13 cellular contexts compared by ENCODE assay signal in the genomic region with DNA sequence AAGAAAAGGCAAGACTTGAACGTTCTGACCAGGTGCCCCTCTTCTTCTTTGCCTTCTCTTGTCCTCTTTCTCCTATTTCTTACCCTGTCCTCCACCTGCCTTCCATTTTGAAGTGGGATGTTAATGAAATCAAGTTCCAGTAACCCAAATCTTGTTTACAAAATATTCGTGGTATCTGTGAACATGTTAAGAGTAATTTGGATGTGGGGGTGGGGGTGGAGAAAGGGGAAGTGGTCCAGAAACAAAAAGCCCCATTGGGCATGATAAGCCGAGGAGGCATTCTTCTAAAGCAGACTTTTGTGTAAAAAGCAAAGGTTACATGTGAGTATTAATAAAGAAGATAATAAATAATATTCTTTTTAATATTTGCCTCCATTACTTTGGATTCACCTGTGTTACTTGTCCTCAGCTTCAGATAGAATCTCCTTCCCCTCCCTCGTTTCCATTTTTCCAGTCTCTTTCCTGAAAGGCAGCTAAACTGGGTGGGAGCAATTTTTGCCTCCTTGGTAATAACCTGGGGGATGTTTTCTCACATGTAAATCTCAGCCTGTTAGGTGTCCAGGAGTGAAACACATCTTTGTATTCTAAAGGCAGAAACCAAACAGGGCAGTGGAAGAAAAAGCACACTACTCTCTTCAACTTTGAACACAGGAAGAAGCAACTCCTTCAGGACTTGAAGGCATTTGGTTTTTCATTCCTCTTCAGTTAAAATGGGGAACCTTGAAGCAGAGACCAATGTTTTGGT. TPM values are rescaled to one million over a fixed set of nuclear protein-coding genes. Genes with fewer than 3 reads are reported as not detected.
DNase-seq lines count a peak whose midpoint lies in the region; ATAC-seq, FAIRE-seq and TF ChIP-seq lines count a peak whose summit lies in the region.
"Had no signal": no experiment of that assay in that cellular context is flagged by ENCODE, and none has a peak within 500 bp of the region (broad histone marks: within the 10 kb centered on the region; RNA-seq: fewer than 3 reads in every experiment).

No MANE protein-coding gene starts in this region.

- H3K4me3 ChIP-seq in GM12878 (peak overlapping the region; percentile 94), esophagus muscularis mucosa (no peak overlapping the region)
- H3K4me3 ChIP-seq: right lobe of liver had no signal

- DNase-seq in activated CD4-positive, alpha-beta T cell treated with anti-CD3 and anti-CD28 coated beads for 36 hours = no peak
- DNase-seq in activated CD4-positive, alpha-beta T cell treated with anti-CD3 and anti-CD28 coated beads for 48 hours = no peak
- peak; percentile 59 for DNase-seq in NAMALWA (ENCODE audit: low spot score)
- DNase-seq in GM12878 (ENCODE audit: low read depth, low spot score) = no peak
- no peak for DNase-seq in osteocyte (ENCODE audit: extremely low spot score, unreplicated experiment)
- DNase-seq in esophagus muscularis mucosa (ENCODE audit: extremely low spot score) = no peak
- DNase-seq in cerebellum (ENCODE audit: low spot score) = no peak
- DNase-seq: cortex of kidney, HFFc6, mesendoderm, NCI-H1092 treated with DMSO at 0.1 percent for 48 hours, right lobe of liver had no signal

- RAD21 ChIA-PET in GM12878 (lab: Charles Lee; ENCODE audit: unreplicated experiment) = interaction anchor here (1.0 to 3.3 kb wide), 9 partner anchors 10 to 551 kb away, joined by 3 to 15 read pairs (median 5); no protein-coding TSS in a partner anchor

- TF ChIP-seq EP300 in GM12878 (IDR thresholded peaks at IDR 0.05; ENCODE audit: borderline replicate concordance in 1 of 2, control insufficient read depth in 1 of 2, low read depth in 2 of 2, low read length in 2 of 2) (peak; percentile 19 to 68; a peak in 3 of 4 replicates), esophagus muscularis mucosa (IDR thresholded peaks at IDR 0.05) (no peak)

- peaks cover 43% of the 10 kb centered on the region for H3K4me1 Mint-ChIP-seq in activated CD4-positive, alpha-beta T cell treated with anti-CD3 and anti-CD28 coated beads for 36 hours
- H3K4me1 Mint-ChIP-seq in osteocyte (ENCODE audit: unreplicated experiment) = peaks cover 52% of the 10 kb centered on the region

- H3K27ac Mint-ChIP-seq in activated CD4-positive, alpha-beta T cell treated with anti-CD3 and anti-CD28 coated beads for 36 hours = peak overlapping the region; percentile 27
- H3K27ac Mint-ChIP-seq in osteocyte (ENCODE audit: unreplicated experiment) = no peak overlapping the region
- H3K27ac Mint-ChIP-seq: HFFc6 had no signal

- peak overlapping the region; percentile 69 for H3K9ac ChIP-seq in GM12878 (ENCODE audit: control insufficient read depth, insufficient read depth, low read length)

- peaks cover 2% of the 10 kb centered on the region for H3K27me3 Mint-ChIP-seq in activated CD4-positive, alpha-beta T cell treated with anti-CD3 and anti-CD28 coated beads for 36 hours
- peaks cover 2% of the 10 kb centered on the region for H3K27me3 Mint-ChIP-seq in osteocyte (ENCODE audit: unreplicated experiment)

- H3K4me1 ChIP-seq in GM12878 (ENCODE audit: control insufficient read depth, insufficient read depth, low read length) (peaks cover 14% of the 10 kb centered on the region), esophagus muscularis mucosa (peaks cover 10 to 39% (median 28%) of the 10 kb centered on the region in 4 donors)

- CTCF ChIA-PET in activated CD4-positive, alpha-beta T cell treated with anti-CD3 and anti-CD28 coated beads for 36 hours (lab: Charles Lee) = interaction anchor here (0.7 to 2.9 kb wide), 2 partner anchors 199 to 551 kb away, joined by 3 to 11 read pairs; no protein-coding TSS in a partner anchor
- CTCF ChIA-PET in GM12878 (lab: Yijun Ruan, JAX) = interaction anchor here (0.6 to 2.2 kb wide), 6 partner anchors 11 to 551 kb away, joined by 3 to 9 read pairs (median 4); no protein-coding TSS in a partner anchor

- peak overlapping the region; percentile 34 for H3K4me3 Mint-ChIP-seq in activated CD4-positive, alpha-beta T cell treated with anti-CD3 and anti-CD28 coated beads for 36 hours
- H3K4me3 Mint-ChIP-seq in osteocyte (ENCODE audit: unreplicated experiment) = peak overlapping the region; percentile 40
- H3K4me3 Mint-ChIP-seq: HFFc6 had no signal

- 1% methylated on average over 4 of the region's 4 CpGs for WGBS in GM12878 (ENCODE audit: insufficient coverage, insufficient replicate concordance, low lambda C conversion rate, missing lambda C conversion rate)
- 63% methylated on average over 4 of the region's 4 CpGs for WGBS in esophagus muscularis mucosa

- no peaks in the 10 kb centered on the region for H4K20me1 ChIP-seq in GM12878 (ENCODE audit: control insufficient read depth, insufficient read depth)

- TF ChIP-seq RAD21 in GM12878 (IDR thresholded peaks at IDR 0.05; ENCODE audit: insufficient read depth, low read depth, low read length) = no peak

- TSS peak; percentile 46 for BruUV-seq in GM12878 (replicated peaks; lab: Mats Ljungman, UMichigan)

- TF ChIP-seq POLR2A in GM12878 (IDR thresholded peaks at IDR 0.05; ENCODE audit: low read depth, low read length) (no peak), esophagus muscularis mucosa (IDR thresholded peaks at IDR 0.05; ENCODE audit: low read depth) (no peak)

- peaks cover 43% of the 10 kb centered on the region for H3K79me2 ChIP-seq in GM12878 (ENCODE audit: control insufficient read depth, insufficient read depth, low read length)

- H3K9me3 Mint-ChIP-seq in activated CD4-positive, alpha-beta T cell treated with anti-CD3 and anti-CD28 coated beads for 36 hours (ENCODE audit: low read depth) = no peaks in the 10 kb centered on the region
- no peaks in the 10 kb centered on the region for H3K9me3 Mint-ChIP-seq in osteocyte (ENCODE audit: unreplicated experiment)
- H3K9me3 Mint-ChIP-seq: HFFc6 had no signal

- ATAC-seq in activated CD4-positive, alpha-beta T cell treated with anti-CD3 and anti-CD28 coated beads for 36 hours = no peak
- peak; percentile 7 for ATAC-seq in GM12878
- no peak for ATAC-seq in HG03108 (IDR thresholded peaks at IDR 0.05; ENCODE audit: unreplicated experiment)
- ATAC-seq: right lobe of liver had no signal

- intact Hi-C loops in activated CD4-positive, alpha-beta T cell treated with anti-CD3 and anti-CD28 coated beads for 36 hours (cut with DNase I, micrococcal nuclease) = loop anchor here (2.0 to 10.0 kb wide), 10 partner anchors 42 to 652 kb away; no protein-coding TSS in a partner anchor
- intact Hi-C loops in GM12878 (cut with micrococcal nuclease; ENCODE audit: unreplicated experiment) (loop anchor here (1.0 to 10.0 kb wide), 7 partner anchors 36 to 412 kb away; no protein-coding TSS in a partner anchor), esophagus muscularis mucosa (cut with DNase I) (loop anchor here (10.0 kb wide), 1 partner anchor 552 kb away; no protein-coding TSS in a partner anchor)

- H3K36me3 Mint-ChIP-seq in activated CD4-positive, alpha-beta T cell treated with anti-CD3 and anti-CD28 coated beads for 36 hours (ENCODE audit: low read depth) = peaks cover 2% of the 10 kb centered on the region
- peaks cover 28% of the 10 kb centered on the region for H3K36me3 Mint-ChIP-seq in osteocyte (ENCODE audit: unreplicated experiment)

- SMC1A ChIA-PET in GM12878 (lab: Charles Lee; ENCODE audit: uncharacterized antibody, unreplicated experiment) = interaction anchor here (0.7 to 4.6 kb wide), 14 partner anchors 8 to 552 kb away, joined by 3 to 41 read pairs (median 4); no protein-coding TSS in a partner anchor

- peak overlapping the region; percentile 99 for H3K4me2 ChIP-seq in GM12878 (ENCODE audit: control insufficient read depth, insufficient read depth)

- in situ Hi-C loops in GM12878 (cut with MboI) = loop anchor here (5.0 kb wide), 1 partner anchor 550 kb away; no protein-coding TSS in a partner anchor

- H3K9me3 ChIP-seq in GM12878 (replicated peaks; ENCODE audit: control insufficient read depth, insufficient read depth, low read length) (no peaks in the 10 kb centered on the region), esophagus muscularis mucosa (no peaks in the 10 kb centered on the region)
- H3K9me3 ChIP-seq: right lobe of liver had no signal

- TF ChIP-seq CTCF in GM12878 (IDR thresholded peaks at IDR 0.05 in 2 of 3, conservative IDR thresholded peaks at IDR 0.05 in 1 of 3; ENCODE audit: control insufficient read depth in 2 of 3, extremely low read depth in 1 of 3, insufficient read depth in 1 of 3, low read depth in 3 of 3, low read length in 3 of 3) (no peak), osteocyte (IDR thresholded peaks at IDR 0.05) (no peak), esophagus muscularis mucosa (IDR thresholded peaks at IDR 0.05) (no peak)

- H3K27ac ChIP-seq in GM12878 (ENCODE audit: control insufficient read depth, insufficient read depth) = peak overlapping the region; percentile 93
- H3K27ac ChIP-seq in esophagus muscularis mucosa (replicated peaks in 1 of 4) = no peak overlapping the region
- H3K27ac ChIP-seq: right lobe of liver had no signal

- POLR2A ChIA-PET in activated CD4-positive, alpha-beta T cell treated with anti-CD3 and anti-CD28 coated beads for 36 hours (lab: Charles Lee) = no interaction called here
- POLR2A ChIA-PET in GM12878 (lab: Charles Lee) = interaction anchor here (1.2 kb wide), 1 partner anchor 115 kb away, joined by 3 read pairs; no protein-coding TSS in a partner anchor

- H2AFZ ChIP-seq in GM12878 (ENCODE audit: control insufficient read depth, low read depth, low read length) = peak overlapping the region; percentile 52; the same call in 1 of the 2 replicates

- H3K27me3 ChIP-seq in GM12878 (replicated peaks in 1 of 2; ENCODE audit: control insufficient read depth in 2 of 2, insufficient read depth in 2 of 2, low read length in 1 of 2) = no peaks in the 10 kb centered on the region
- H3K27me3 ChIP-seq in esophagus muscularis mucosa = peaks cover 0 to 27% (median 3%) of the 10 kb centered on the region in 4 donors
- H3K27me3 ChIP-seq: right lobe of liver had no signal

- peak; percentile 65 for FAIRE-seq in GM12878 (lab: Jason Lieb, UNC)

- H3K36me3 ChIP-seq in GM12878 (ENCODE audit: control insufficient read depth in 2 of 2, insufficient read depth in 2 of 2, low read length in 1 of 2) = 0 out of 4 replicates have a peak, but pooled peaks cover 0 to 5% of the 10 kb centered on the region in 2 experiments
- H3K36me3 ChIP-seq in esophagus muscularis mucosa = peaks cover 0 to 7% (median 3%) of the 10 kb centered on the region in 4 donors
- H3K36me3 ChIP-seq: right lobe of liver had no signal

RNA-seq across cellular contexts. Expression of a gene that starts 3.2 kb away (rescaled TPM):
- 1 to 10 TPM; 5.1 to 6.8 TPM for total RNA-seq in activated CD4-positive, alpha-beta T cell treated with anti-CD3 and anti-CD28 coated beads for 36 hours
- 15.8 and 17.7 TPM in 2 replicates for total RNA-seq in GM12878 (2013; cell fraction: nucleolus; rRNA removed)
- 9.8 and 12.8 TPM in 2 replicates for total RNA-seq in GM12878 (2014; rRNA removed)
- 9.2 TPM in 2 replicates for total RNA-seq in GM12878 (2014; rRNA removed; fragmentation: Illumina TruSeq; extraction: Trizol)
- total RNA-seq in GM12878 (2021) = 37.1 and 37.2 TPM in 2 replicates
- polyA plus RNA-seq in GM12878 (2011; ENCODE audit: low read depth) = 4.2 TPM
- polyA plus RNA-seq in GM12878 (2011; rRNA removed) = 1.5 and 1.6 TPM in 2 replicates
- 2.0 and 3.3 TPM in 2 replicates for polyA plus RNA-seq in GM12878 (2011; cell fraction: cytosol; rRNA removed)
- polyA plus RNA-seq in GM12878 (2011; cell fraction: nucleus; rRNA removed) = 4.1 and 5.9 TPM in 2 replicates
- polyA plus RNA-seq in GM12878 (2012) = 13.1 and 13.3 TPM in 2 replicates
- 8.4 and 9.3 TPM in 2 replicates for polyA plus RNA-seq in GM12878 (2014; fragmentation: Illumina TruSeq; extraction: Trizol)
- 1 to 10 TPM; 2.3 to 5.6 TPM for polyA plus RNA-seq in GM12878 (2014; fragmentation: Nextera tagmentation; extraction: Ambion mirVana)
- polyA plus RNA-seq in GM12878 (2014; rRNA removed) = 21.8 and 25.7 TPM in 2 replicates
- polyA plus RNA-seq in GM12878 (2016; fragmentation: Nextera tagmentation; extraction: Ambion mirVana) = 1 to 10 TPM; 4.3 to 8.3 TPM
- polyA minus RNA-seq in GM12878 (2011; rRNA and poly(A)+ RNA removed) = 0.80 and 2.0 TPM in 2 replicates
- 1.7 and 1.9 TPM in 2 replicates for polyA minus RNA-seq in GM12878 (2011; cell fraction: cytosol; rRNA and poly(A)+ RNA removed)
- polyA minus RNA-seq in GM12878 (2011; cell fraction: nucleus; rRNA and poly(A)+ RNA removed) = 3.1 and 5.0 TPM in 2 replicates
- 41.6 and 44.5 TPM in 2 replicates for total RNA-seq in osteocyte
- total RNA-seq in esophagus muscularis mucosa = 10 to 100 TPM in 2 of 4 donors, 1 to 10 TPM in 2; 3.3 to 10.8 (median 10.2) TPM
- total RNA-seq in cerebellum = 24.8 TPM
